In genomic region chr4:12933760-12934221, GRCh38 we compare ENCODE assay signal across 1 cellular context.
A peak's percentile ranks its signal among the peaks of the same experiment; 100 is the strongest.
TF ChIP-seq lines count a peak whose summit lies in the region.

No MANE protein-coding gene starts in this region.

TF ChIP-seq in HepG2, 621 proteins besides CTCF, POLR2A, EP300 and RAD21 (continued from another document and continues in another):
- TF ChIP-seq FOXP4 (CRISPR knock-in tag; IDR thresholded peaks at IDR 0.05) (peak; percentile 88), HNF1A (IDR thresholded peaks at IDR 0.05; ENCODE audit: low read depth) (peak; percentile 43; the same call in 1 of the 2 replicates), HNF1A (CRISPR knock-in tag; IDR thresholded peaks at IDR 0.05; ENCODE audit: borderline replicate concordance) (no peak; the same call in 1 of the 2 replicates), SOX6 (IDR thresholded peaks at IDR 0.05) (no peak), SOX6 (CRISPR knock-in tag; IDR thresholded peaks at IDR 0.05) (peak; percentile 90), HHEX (CRISPR knock-in tag; IDR thresholded peaks at IDR 0.05) (peak; percentile 50), RFXAP (CRISPR knock-in tag; IDR thresholded peaks at IDR 0.05; ENCODE audit: borderline replicate concordance) (0 out of 2 replicates have a peak, but pooled peaks have one; percentile 37), NCOR1 (IDR thresholded peaks at IDR 0.05; ENCODE audit: borderline replicate concordance, low read length) (peak; percentile 99), SAP130 (CRISPR knock-in tag; IDR thresholded peaks at IDR 0.05; ENCODE audit: low read depth) (peak; percentile 71), ZNF510 (CRISPR knock-in tag; IDR thresholded peaks at IDR 0.05; ENCODE audit: low read depth) (no peak), KDM4B (CRISPR knock-in tag; IDR thresholded peaks at IDR 0.05) (peak; percentile 68; the same call in 1 of the 2 replicates), RXRB (CRISPR knock-in tag; IDR thresholded peaks at IDR 0.05; ENCODE audit: borderline replicate concordance) (peak; percentile 88), ARID3A (IDR thresholded peaks at IDR 0.05; ENCODE audit: low read depth, low read length) (peak; percentile 86; the same call in 1 of the 2 replicates), ZBTB39 (CRISPR knock-in tag; IDR thresholded peaks at IDR 0.05) (no peak), ZNF629 (CRISPR knock-in tag; conservative IDR thresholded peaks at IDR 0.05) (peak; percentile 44; the same call in 1 of the 2 replicates), ZNF317 (CRISPR knock-in tag; IDR thresholded peaks at IDR 0.05) (peak; percentile 58; the same call in 1 of the 2 replicates), HDAC2 (CRISPR knock-in tag; IDR thresholded peaks at IDR 0.05) (peak; percentile 85), PBX2 (CRISPR knock-in tag; IDR thresholded peaks at IDR 0.05) (no peak), HNRNPH1 (optimal IDR thresholded peaks at IDR 0.05; ENCODE audit: low read depth, low read length) (no peak), ZNF33A (CRISPR knock-in tag; IDR thresholded peaks at IDR 0.05; ENCODE audit: borderline replicate concordance) (no peak; the same call in 1 of the 2 replicates), IKZF1 (IDR thresholded peaks at IDR 0.05) (no peak), SP5 (CRISPR knock-in tag; IDR thresholded peaks at IDR 0.05; ENCODE audit: borderline replicate concordance, low read depth) (no peak), MAFK (conservative IDR thresholded peaks at IDR 0.05 in 1 of 2, IDR thresholded peaks at IDR 0.05 in 1 of 2; ENCODE audit: low read length in 2 of 2) (peak in 1 of 2 experiments; percentile 13; a peak in 1 of 4 replicates), ZNF281 (CRISPR knock-in tag; IDR thresholded peaks at IDR 0.05; ENCODE audit: borderline replicate concordance) (peak; percentile 70; the same call in 1 of the 2 replicates), DPF2 (CRISPR knock-in tag; IDR thresholded peaks at IDR 0.05; ENCODE audit: borderline replicate concordance, low read depth) (peak; percentile 88), FOXA1 (IDR thresholded peaks at IDR 0.05) (no peak), FOXA1 (CRISPR knock-in tag; IDR thresholded peaks at IDR 0.05) (peak; percentile 77), ZNF337 (CRISPR knock-in tag; IDR thresholded peaks at IDR 0.05; ENCODE audit: borderline replicate concordance, low read depth) (no peak), ONECUT2 (CRISPR knock-in tag; IDR thresholded peaks at IDR 0.05) (peak; percentile 24; the same call in 1 of the 2 replicates), HNF4G (IDR thresholded peaks at IDR 0.05; ENCODE audit: borderline replicate concordance, low read depth, low read length) (peak; percentile 99), HNF4G (CRISPR knock-in tag; IDR thresholded peaks at IDR 0.05; ENCODE audit: borderline replicate concordance, low read depth) (peak; percentile 94), ATF7 (IDR thresholded peaks at IDR 0.05) (0 out of 2 replicates have a peak, but pooled peaks have one; percentile 21), ATF7 (CRISPR knock-in tag; IDR thresholded peaks at IDR 0.05) (no peak), ZNF639 (CRISPR knock-in tag; conservative IDR thresholded peaks at IDR 0.05) (no peak), BCLAF1 (IDR thresholded peaks at IDR 0.05) (no peak), EHMT2 (IDR thresholded peaks at IDR 0.05; ENCODE audit: borderline replicate concordance, low read depth, low read length) (peak; percentile 90), TFAP4 (IDR thresholded peaks at IDR 0.05; ENCODE audit: borderline replicate concordance, low read depth) (peak; percentile 93), ZNF569 (CRISPR knock-in tag; IDR thresholded peaks at IDR 0.05; ENCODE audit: borderline replicate concordance) (no peak)
